ENCODE assay signal across 15 cellular contexts in the genomic region with DNA sequence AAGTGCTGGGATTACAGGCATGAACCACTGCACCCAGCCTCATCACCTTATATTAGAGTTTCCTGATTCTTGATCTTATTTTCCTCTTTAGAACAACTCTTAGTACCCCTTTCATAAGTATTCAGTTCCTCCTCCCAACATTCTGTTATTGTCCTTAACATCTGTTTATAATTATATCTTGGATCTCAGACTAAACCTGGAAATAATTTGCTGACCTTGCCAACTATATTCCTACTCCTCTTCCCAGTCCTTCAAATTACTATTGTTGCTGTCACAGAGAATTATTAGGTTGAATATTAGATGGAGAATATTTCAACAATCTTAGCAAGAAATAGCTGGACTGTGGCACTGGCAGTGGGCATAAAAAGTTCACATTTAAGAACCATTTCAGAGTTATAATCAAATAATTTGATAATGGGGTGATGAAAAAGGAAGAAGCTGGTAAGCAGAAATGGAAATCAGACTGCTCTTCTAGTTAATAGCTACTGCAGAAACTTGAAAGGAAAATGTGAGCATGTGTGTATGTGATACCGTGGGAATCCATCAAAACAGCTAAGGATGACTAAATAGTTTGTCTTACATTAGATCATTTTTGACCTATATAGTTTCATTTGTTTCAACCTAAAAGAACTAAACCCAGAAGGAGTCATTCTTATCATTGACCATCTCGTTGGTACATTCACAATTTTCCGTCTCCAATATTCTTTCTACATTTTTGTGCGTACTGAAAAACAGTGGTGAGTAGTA. TPM values are rescaled to one million over a fixed set of nuclear protein-coding genes. Genes with fewer than 3 reads are reported as not detected.
DNase-seq lines count a peak whose midpoint lies in the region; ATAC-seq and TF ChIP-seq lines count a peak whose summit lies in the region.
"Had no signal": no experiment of that assay in that cellular context is flagged by ENCODE, and none has a peak within 500 bp of the region (broad histone marks: within the 10 kb centered on the region; RNA-seq: fewer than 3 reads in every experiment).

No MANE protein-coding gene starts in this region.

- no peaks in the 10 kb centered on the region for H3K9me2 ChIP-seq in Karpas-422 (replicated peaks; ENCODE audit: insufficient read depth, low read length)

- no peaks in the 10 kb centered on the region for H3K79me2 ChIP-seq in mammary epithelial cell (ENCODE audit: insufficient read depth, low read length)
- no peaks in the 10 kb centered on the region for H3K79me2 ChIP-seq in Karpas-422 (ENCODE audit: low read length)

- POLR2A ChIA-PET in MCF 10A (lab: Yijun Ruan, JAX) = interaction anchor here (0.7 kb wide), 1 partner anchor 18 kb away, joined by 3 read pairs; no protein-coding TSS in a partner anchor
- POLR2A ChIA-PET in T-cell (lab: Charles Lee) = interaction anchor here (0.5 to 0.7 kb wide), 4 partner anchors 18 to 1397 kb away, joined by 3 to 17 read pairs (median 4); no protein-coding TSS in a partner anchor

- H3K27ac ChIP-seq in mammary epithelial cell (ENCODE audit: insufficient read depth, low read depth, low read length) = no peak overlapping the region
- H3K27ac ChIP-seq in Karpas-422 (ENCODE audit: low read length) = no peak overlapping the region
- H3K27ac ChIP-seq: neutrophil, sigmoid colon, upper lobe of left lung had no signal

- BruUV-seq in mammary epithelial cell (replicated peaks; lab: Mats Ljungman, UMichigan) (no TSS peak), MCF 10A (replicated peaks; lab: Mats Ljungman, UMichigan) (no TSS peak)

- dilution Hi-C loops in mammary epithelial cell (cut with HindIII; ENCODE audit: low sequenced_read_pairs) = no loop called here

- TF ChIP-seq CTCF in mammary epithelial cell (conservative IDR thresholded peaks at IDR 0.05 in 1 of 2, IDR thresholded peaks at IDR 0.05 in 1 of 2; ENCODE audit: extremely low read depth in 1 of 2, insufficient read depth in 1 of 2, low read depth in 1 of 2, low read length in 2 of 2) (no peak), MCF 10A (IDR thresholded peaks at IDR 0.05; ENCODE audit: unreplicated experiment) (no peak)

- H3K27me3 Mint-ChIP-seq in MCF 10A (ENCODE audit: insufficient read depth, unreplicated experiment) (no peaks in the 10 kb centered on the region), T-cell (no peaks in the 10 kb centered on the region)

- H3K4me3 ChIP-seq in mammary epithelial cell (replicated peaks in 1 of 3; ENCODE audit: insufficient read depth in 1 of 3, low read depth in 2 of 3, low read length in 3 of 3) (no peak overlapping the region), Karpas-422 (ENCODE audit: low read length) (no peak overlapping the region)
- H3K4me3 ChIP-seq: sigmoid colon, upper lobe of left lung had no signal

- no peak overlapping the region for H3K4me2 ChIP-seq in mammary epithelial cell (ENCODE audit: insufficient read depth, low read depth, low read length)
- H3K4me2 ChIP-seq in Karpas-422 (ENCODE audit: low read depth, low read length, poor library complexity, severe bottlenecking) = no peak overlapping the region

- no peak overlapping the region for H3K27ac Mint-ChIP-seq in MCF 10A (ENCODE audit: low read depth, unreplicated experiment)
- H3K27ac Mint-ChIP-seq in T-cell = peak overlapping the region; percentile 2 to 59
- H3K27ac Mint-ChIP-seq: immature natural killer cell had no signal

- in situ Hi-C loops in mammary epithelial cell (cut with MboI; ENCODE audit: low sequenced_read_pairs in 2 of 2) = no loop called here

- 34% methylated on average over 4 of the region's 4 CpGs for whole genome bisulfite sequencing in mammary epithelial cell (ENCODE audit: low coverage, missing lambda C conversion rate)

- no peak overlapping the region for H3K9ac ChIP-seq in mammary epithelial cell (ENCODE audit: insufficient read depth, low read length)
- no peak overlapping the region for H3K9ac ChIP-seq in Karpas-422 (ENCODE audit: low read length)

- H3K27me3 ChIP-seq in mammary epithelial cell (ENCODE audit: insufficient read depth, low read length) (no peaks in the 10 kb centered on the region), Karpas-422 (ENCODE audit: low read length) (no peaks in the 10 kb centered on the region)
- H3K27me3 ChIP-seq: neutrophil, sigmoid colon, upper lobe of left lung had no signal

- no peaks in the 10 kb centered on the region for H3K4me1 Mint-ChIP-seq in MCF 10A (ENCODE audit: insufficient read depth, unreplicated experiment)
- H3K4me1 Mint-ChIP-seq in T-cell = peaks cover 10 to 14% (median 12%) of the 10 kb centered on the region in 3 donors
- H3K4me1 Mint-ChIP-seq: immature natural killer cell had no signal

- ATAC-seq in T-cell (replicated peaks in 1 of 4) (no peak), GM18498 (IDR thresholded peaks at IDR 0.05; ENCODE audit: unreplicated experiment) (no peak)

- H4K20me1 ChIP-seq in mammary epithelial cell (ENCODE audit: insufficient read depth, low read length) (no peaks in the 10 kb centered on the region), Karpas-422 (ENCODE audit: insufficient read depth, low read depth, low read length) (no peaks in the 10 kb centered on the region)

- H3K4me1 ChIP-seq in mammary epithelial cell (ENCODE audit: insufficient read depth, low read length) = no peaks in the 10 kb centered on the region
- no peaks in the 10 kb centered on the region for H3K4me1 ChIP-seq in Karpas-422 (ENCODE audit: low read length)
- H3K4me1 ChIP-seq: sigmoid colon, upper lobe of left lung had no signal

- H3K36me3 Mint-ChIP-seq in MCF 10A (ENCODE audit: insufficient read depth, unreplicated experiment) (no peaks in the 10 kb centered on the region), T-cell (peaks cover 3% of the 10 kb centered on the region)
- H3K36me3 Mint-ChIP-seq: immature natural killer cell had no signal

- DNase-seq in mammary epithelial cell (no peak), MCF 10A (ENCODE audit: unreplicated experiment) (no peak), T-cell (no peak), epidermal melanocyte (ENCODE audit: insufficient read length, low spot score) (peak; percentile 30), GOT3 (lab: John Stamatoyannopoulos, UW) (no peak), Karpas-422 (no peak)
- no peak for DNase-seq in stimulated activated CD4-positive, alpha-beta T cell treated with anti-CD3 and anti-CD28 coated beads, Interleukin-4, amount 100 ng/mL, for 24 hours
- DNase-seq: immature natural killer cell; NCI-H1048; Right ventricle myocardium superior; sigmoid colon; stimulated activated CD4-positive, alpha-beta T cell treated with anti-CD3 and anti-CD28 coated beads, Interleukin-4, amount 100 ng/mL, for 1 hour; upper lobe of left lung had no signal

- H2AFZ ChIP-seq in mammary epithelial cell (ENCODE audit: low read depth, low read length) (peak overlapping the region; percentile 52), Karpas-422 (ENCODE audit: low read length) (no peak overlapping the region)

- H3K9me3 ChIP-seq in mammary epithelial cell (replicated peaks; ENCODE audit: insufficient read depth, low read length) = no peaks in the 10 kb centered on the region
- H3K9me3 ChIP-seq in Karpas-422 (ENCODE audit: low read length) = no peaks in the 10 kb centered on the region
- H3K9me3 ChIP-seq: neutrophil, sigmoid colon, upper lobe of left lung had no signal

- H3K9me3 Mint-ChIP-seq in MCF 10A (ENCODE audit: unreplicated experiment) (no peaks in the 10 kb centered on the region), T-cell (peaks cover 0 to 7% (median 4%) of the 10 kb centered on the region in 3 donors)
- H3K9me3 Mint-ChIP-seq: immature natural killer cell had no signal

- intact Hi-C loops in mammary epithelial cell (cut with micrococcal nuclease) = no loop called here
- intact Hi-C loops in MCF 10A (cut with micrococcal nuclease) = no loop called here

- CTCF ChIA-PET in mammary epithelial cell (lab: Charles Lee; ENCODE audit: low non-redundant PET) (no interaction called here), MCF 10A (lab: Yijun Ruan, JAX) (interaction anchor here (0.7 to 1.4 kb wide), 5 partner anchors 29 to 885 kb away, joined by 3 to 6 read pairs (median 4); no protein-coding TSS in a partner anchor), T-cell (lab: Charles Lee) (interaction anchor here (0.9 to 1.4 kb wide), 3 partner anchors 18 to 31 kb away, joined by 3 to 4 read pairs (median 4); no protein-coding TSS in a partner anchor)

- H3K4me3 Mint-ChIP-seq in MCF 10A (ENCODE audit: unreplicated experiment) (no peak overlapping the region), T-cell (no peak overlapping the region)
- H3K4me3 Mint-ChIP-seq: immature natural killer cell had no signal

- H3K36me3 ChIP-seq in mammary epithelial cell (ENCODE audit: insufficient read depth, low read length) (no peaks in the 10 kb centered on the region), Karpas-422 (ENCODE audit: insufficient read depth, low read length) (no peaks in the 10 kb centered on the region)
- H3K36me3 ChIP-seq: neutrophil, sigmoid colon, upper lobe of left lung had no signal

RNA-seq across cellular contexts. Expression of gene PRDM8, which starts 43.3 kb away (rescaled TPM):
- total RNA-seq in mammary epithelial cell = 1 to 10 TPM in 1 of 2 donors, under 1 TPM in 1; 0.33 to 8.0 TPM
- 3.8 TPM for polyA plus RNA-seq in mammary epithelial cell
- 31.5 TPM for polyA minus RNA-seq in mammary epithelial cell
- total RNA-seq in MCF 10A (2022) = 4.8 and 4.9 TPM in 2 replicates
- total RNA-seq in T-cell = 10 to 100 TPM; 10.5 to 18.7 (median 14.1) TPM
- not detected in 2 replicates for total RNA-seq in Karpas-422 (2014; rRNA removed; shearing (Covaris generic); ENCODE audit: low replicate concordance)
